ENCODE assay signal across 9 cellular contexts in genomic region chr19:48813123-48813911, GRCh38. TPM values are rescaled to one million over a fixed set of nuclear protein-coding genes. Genes with fewer than 3 reads are reported as not detected.
DNase-seq lines count a peak whose midpoint lies in the region; ATAC-seq and TF ChIP-seq lines count a peak whose summit lies in the region.
"Had no signal": no experiment of that assay in that cellular context is flagged by ENCODE, and none has a peak within 500 bp of the region (broad histone marks: within the 10 kb centered on the region; RNA-seq: fewer than 3 reads in every experiment).

No MANE protein-coding gene starts in this region.

- intact Hi-C loops in breast epithelium (cut with DNase I; ENCODE audit: low total_unique reads): no loop called here

- TF ChIP-seq CTCF in 22Rv1 (IDR thresholded peaks at IDR 0.05): peak; percentile 55
- TF ChIP-seq CTCF in GM13977 (IDR thresholded peaks at IDR 0.05; ENCODE audit: extremely low read depth, insufficient read depth, missing control alignments): peak; percentile 27
- no peak for TF ChIP-seq CTCF in breast epithelium (IDR thresholded peaks at IDR 0.05)
- TF ChIP-seq CTCF in lung (IDR thresholded peaks at IDR 0.05; ENCODE audit: control extremely low read depth, extremely low read depth): no peak

- H3K36me3 ChIP-seq in breast epithelium (no peaks in the 10 kb centered on the region), lung (ENCODE audit: control insufficient read depth in 2 of 2, insufficient read depth in 2 of 2, low read length in 2 of 2) (no peaks in the 10 kb centered on the region)

- no peak for TF ChIP-seq POLR2A in breast epithelium (IDR thresholded peaks at IDR 0.05)

- ATAC-seq in lung (ENCODE audit: insufficient read depth, low FRiP score): no peak

- peak; percentile 19 for DNase-seq in GM13977 (ENCODE audit: low spot score)
- DNase-seq in breast epithelium (ENCODE audit: low spot score in 2 of 2): no peak
- no peak for DNase-seq in lung (ENCODE audit: low spot score)
- no peak for DNase-seq in putamen (ENCODE audit: low spot score)
- no peak for DNase-seq in NOMO-1 treated with dmso at 0.1 percent for 144 hours (lab: John Stamatoyannopoulos, UW; ENCODE audit: unreplicated experiment)
- DNase-seq in ureter (ENCODE audit: low spot score): no peak
- DNase-seq in activated effector memory CD4-positive, alpha-beta T cell treated with anti-CD3 and anti-CD28 coated beads, Interleukin-2, amount 50 U/mL, for 16 hours: no peak
- DNase-seq: activated CD4-positive, alpha-beta memory T cell treated with anti-CD3 and anti-CD28 coated beads, Interleukin-2, amount 10 ng/mL, durations not matched to agents 7 days and 5 days had no signal

- in situ Hi-C loops in GM13977 (cut with MboI; ENCODE audit: low pct_unique_long_range_greater_than_20kb, low sequenced_read_pairs, unreplicated experiment): no loop called here

- H3K4me1 ChIP-seq in breast epithelium (no peaks in the 10 kb centered on the region), lung (ENCODE audit: control insufficient read depth in 2 of 2, insufficient read depth in 2 of 2, low read length in 2 of 2) (peaks cover 0 to 3% of the 10 kb centered on the region in 2 donors)

- no peak overlapping the region for H3K4me3 ChIP-seq in breast epithelium
- no peak overlapping the region for H3K4me3 ChIP-seq in lung

- H3K27me3 ChIP-seq in breast epithelium (no peaks in the 10 kb centered on the region), lung (ENCODE audit: control insufficient read depth, insufficient read depth) (no peaks in the 10 kb centered on the region)

- WGBS in lung, 2 donors: 88 to 89% methylated on average over 21 of the region's 21 CpGs

- H3K9me3 ChIP-seq in breast epithelium (no peaks in the 10 kb centered on the region), lung (ENCODE audit: control insufficient read depth in 2 of 2, insufficient read depth in 1 of 2, low read length in 1 of 2) (no peaks in the 10 kb centered on the region)

- peak overlapping the region; percentile 88 for H3K27ac ChIP-seq in 22Rv1
- peak overlapping the region; percentile 82 to 84 for H3K27ac ChIP-seq in breast epithelium
- H3K27ac ChIP-seq in lung (ENCODE audit: low read depth in 1 of 2, low read length in 1 of 2): peak overlapping the region; percentile 77 to 99

RNA-seq across cellular contexts. Expression of gene BCAT2, which starts 2.5 kb away (rescaled TPM):
- 10 to 100 TPM; 26.9 to 49.0 (median 28.8) TPM for total RNA-seq in breast epithelium
- 10 to 100 TPM; 36.5 to 93.7 TPM for total RNA-seq in lung
- 10 to 100 TPM; 63.9 to 72.7 TPM for polyA plus RNA-seq in lung
- total RNA-seq in ureter: 170 TPM

RNA-seq across cellular contexts. Expression of gene HSD17B14, which starts 23.0 kb away (rescaled TPM):
- total RNA-seq in breast epithelium (10 to 100 TPM; 13.1 to 18.6 (median 14.6) TPM), lung (10 to 100 TPM; 12.8 to 17.9 TPM), ureter (24.4 TPM)
- polyA plus RNA-seq in lung: 10 to 100 TPM in 1 of 2 donors, 1 to 10 TPM in 1; 9.0 to 39.1 TPM

RNA-seq across cellular contexts. Expression of gene PLEKHA4, which starts 55.1 kb away (rescaled TPM):
- total RNA-seq in breast epithelium (10 to 100 TPM in 2 of 3 donors, 1 to 10 TPM in 1; 6.4 to 25.6 (median 22.4) TPM), lung (10 to 100 TPM in 1 of 2 donors, 1 to 10 TPM in 1; 8.4 to 57.7 TPM), ureter (23.0 TPM)
- 10 to 100 TPM; 19.3 to 22.0 TPM for polyA plus RNA-seq in lung

RNA-seq across cellular contexts. Expression of gene FGF21, which starts 58.0 kb away (rescaled TPM):
- total RNA-seq in breast epithelium (not detected), lung (not detected), ureter (not detected)
- polyA plus RNA-seq in lung: not detected
- total RNA-seq: activated CD4-positive, alpha-beta memory T cell treated with anti-CD3 and anti-CD28 coated beads, Interleukin-2, amount 10 ng/mL, durations not matched to agents 7 days and 5 days had no signal

RNA-seq across cellular contexts. Expression of gene PPP1R15A, which starts 58.9 kb away (rescaled TPM):
- total RNA-seq in breast epithelium (10 to 100 TPM; 59.6 to 74.2 (median 65.4) TPM), lung (100 to 1,000 TPM; 101 to 104 TPM), ureter (56.2 TPM)
- polyA plus RNA-seq in lung: 100 to 1,000 TPM; 203 to 208 TPM

Comparison
In these comparisons a context has a peak if more than half of its experiments do, and no peak if none do; other contexts are left out.
1. CTCF ChIP-seq: peak in 22Rv1 (single experiment) and GM13977 (single experiment); none in breast epithelium (0 of 3) and lung (single experiment).
2. Peak in every context shown above with its lines, with median percentiles within 50 percentile points of each other: H3K27ac ChIP-seq.